In the genomic region with DNA sequence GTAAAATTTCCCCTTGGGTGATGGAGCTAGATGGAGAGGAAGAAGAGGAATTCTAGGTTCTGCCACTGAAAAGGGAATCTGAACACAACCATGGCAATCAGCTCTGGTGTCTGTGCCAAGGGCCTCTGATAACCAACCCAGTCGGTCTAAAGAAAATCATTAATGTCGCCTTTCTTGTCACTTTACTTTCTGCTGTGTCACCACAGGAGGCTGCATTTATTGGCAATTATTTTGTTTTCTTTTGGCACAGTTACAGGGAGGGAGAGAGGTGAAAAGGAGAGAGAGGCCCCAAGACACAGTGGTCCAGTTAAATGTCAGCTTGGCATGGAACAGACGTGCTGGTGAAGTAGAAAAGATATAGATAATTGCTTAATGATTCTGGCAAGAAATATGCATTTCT, we compare ENCODE assay signal across 27 cellular contexts.
"Had no signal": no experiment of that assay in that cellular context is flagged by ENCODE, and none has a peak within 500 bp of the region (broad histone marks: within the 10 kb centered on the region; RNA-seq: fewer than 3 reads in every experiment).

No MANE protein-coding gene starts in this region.

- H3K9me3 ChIP-seq: esophagus muscularis mucosa, gastrocnemius medialis, heart left ventricle had no signal

- DNase-seq: activated B cell treated with CpG ODN at 0.5 μM for 24 hours; activated CD4-positive, alpha-beta T cell treated with anti-CD3 and anti-CD28 coated beads for 48 hours; activated CD4-positive, alpha-beta T cell treated with anti-CD3 and anti-CD28 coated beads, Interleukin-2, amount 50 U/mL, for 1 hour; activated CD4-positive, alpha-beta T cell treated with anti-CD3 and anti-CD28 coated beads, Interleukin-2, amount 50 U/mL, for 48 hours; activated CD8-positive, alpha-beta memory T cell treated with anti-CD3 and anti-CD28 coated beads for 24 hours; activated CD8-positive, alpha-beta T cell treated with anti-CD3 and anti-CD28 coated beads for 36 hours; activated effector memory CD4-positive, alpha-beta T cell treated with Interleukin-2 at 50 U/mL for 16 hours; activated gamma-delta T cell treated with Interleukin-2 at 50 U/mL for 16 hours; activated naive CD4-positive, alpha-beta T cell treated with anti-CD3 and anti-CD28 coated beads, Interleukin-2, amount 50 U/mL, for 16 hours; activated naive CD4-positive, alpha-beta T cell treated with Interleukin-2 at 50 U/mL for 16 hours; activated T-cell treated with anti-CD3 and anti-CD28 coated beads, Interleukin-2, amount 50 U/mL, for 4 hours; amniotic stem cell; anterior cingulate cortex; caudate nucleus; cortex of kidney; dermis blood vessel endothelial cell; effector CD4-positive, alpha-beta T cell; effector memory CD8-positive, alpha-beta T cell; erythroblast; foreskin keratinocyte; gastrocnemius medialis; glutamatergic neuron; heart left ventricle; T-helper 17 cell; T1000; WERI-Rb-1 had no signal

- H3K4me1 ChIP-seq: foreskin keratinocyte, gastrocnemius medialis had no signal

- H3K27me3 ChIP-seq: esophagus muscularis mucosa, gastrocnemius medialis, heart left ventricle had no signal

- H3K4me3 ChIP-seq: esophagus muscularis mucosa, gastrocnemius medialis, heart left ventricle had no signal

- H3K27ac ChIP-seq: esophagus muscularis mucosa, foreskin keratinocyte, gastrocnemius medialis, heart left ventricle, WERI-Rb-1 had no signal

- H3K36me3 ChIP-seq: esophagus muscularis mucosa, gastrocnemius medialis, heart left ventricle, WERI-Rb-1 had no signal
